18 cellular contexts compared by ENCODE assay signal in genomic region chr1:9313576-9313975, GRCh38. TPM values are rescaled to one million over a fixed set of nuclear protein-coding genes. Genes with fewer than 3 reads are reported as not detected.
DNase-seq lines count a peak whose midpoint lies in the region; ATAC-seq and TF ChIP-seq lines count a peak whose summit lies in the region.
"Had no signal": no experiment of that assay in that cellular context is flagged by ENCODE, and none has a peak within 500 bp of the region (broad histone marks: within the 10 kb centered on the region; RNA-seq: fewer than 3 reads in every experiment).

No MANE protein-coding gene starts in this region.

- H3K4me1 ChIP-seq in GM23338 (ENCODE audit: insufficient read depth), result no peaks in the 10 kb centered on the region
- H3K4me1 ChIP-seq in Panc1 (ENCODE audit: control insufficient read depth, insufficient read depth, low read length), result peaks cover 80% of the 10 kb centered on the region
- peaks cover 0 to 99% (median 41%) of the 10 kb centered on the region in 3 donors for H3K4me1 ChIP-seq in gastroesophageal sphincter
- H3K4me1 ChIP-seq in smooth muscle cell (ENCODE audit: low read depth), result peaks cover 12% of the 10 kb centered on the region

- H3K27me3 ChIP-seq in GM23338 (ENCODE audit: insufficient read depth), result no peaks in the 10 kb centered on the region
- no peaks in the 10 kb centered on the region for H3K27me3 ChIP-seq in Panc1 (ENCODE audit: control insufficient read depth, insufficient read depth, low read length)
- H3K27me3 ChIP-seq in gastroesophageal sphincter, result no peaks in the 10 kb centered on the region
- no peaks in the 10 kb centered on the region for H3K27me3 ChIP-seq in smooth muscle cell (ENCODE audit: low read depth)

- TF ChIP-seq POLR2A in gastroesophageal sphincter (IDR thresholded peaks at IDR 0.05), result no peak

- H3F3A ChIP-seq in GM23338 (replicated peaks; ENCODE audit: low read depth), result no peaks in the 10 kb centered on the region
- peaks cover 27% of the 10 kb centered on the region for H3F3A ChIP-seq in smooth muscle cell (ENCODE audit: low read depth)

- H3K4me1 Mint-ChIP-seq in GM23338, result peaks cover 11% of the 10 kb centered on the region
- H3K4me1 Mint-ChIP-seq in activated T-helper 1 cell treated with anti-CD3 and anti-CD28 coated beads, Interleukin-12 subunit alpha, Interleukin-12 subunit beta, Interleukin-2, Interleukin-4 antibody, amounts not matched to agents 30 ng/mL and 10 ng/mL and 1 ng/mL, durations not matched to agents 14 hours and 24 hours and 36 hours (ENCODE audit: low read depth), result peaks cover 56% of the 10 kb centered on the region

- TF ChIP-seq CTCF in GM23338 (conservative IDR thresholded peaks at IDR 0.05; ENCODE audit: low read depth in 2 of 2) (no peak), Panc1 (IDR thresholded peaks at IDR 0.05) (no peak), gastroesophageal sphincter (IDR thresholded peaks at IDR 0.05) (no peak), smooth muscle cell (IDR thresholded peaks at IDR 0.05; ENCODE audit: borderline replicate concordance, insufficient read depth, poor library complexity, severe bottlenecking) (no peak)

- H3K36me3 Mint-ChIP-seq in GM23338 (ENCODE audit: low read depth), result no peaks in the 10 kb centered on the region
- peaks cover 10% of the 10 kb centered on the region for H3K36me3 Mint-ChIP-seq in activated T-helper 1 cell treated with anti-CD3 and anti-CD28 coated beads, Interleukin-12 subunit alpha, Interleukin-12 subunit beta, Interleukin-2, Interleukin-4 antibody, amounts not matched to agents 30 ng/mL and 10 ng/mL and 1 ng/mL, durations not matched to agents 14 hours and 24 hours and 36 hours (ENCODE audit: low read depth)

- H3K9me3 Mint-ChIP-seq in GM23338, result no peaks in the 10 kb centered on the region; the same call in 2 of the 3 replicates
- no peaks in the 10 kb centered on the region for H3K9me3 Mint-ChIP-seq in activated T-helper 1 cell treated with anti-CD3 and anti-CD28 coated beads, Interleukin-12 subunit alpha, Interleukin-12 subunit beta, Interleukin-2, Interleukin-4 antibody, amounts not matched to agents 30 ng/mL and 10 ng/mL and 1 ng/mL, durations not matched to agents 14 hours and 24 hours and 36 hours
- H3K9me3 Mint-ChIP-seq: CD4-positive, alpha-beta T cell had no signal

- peak overlapping the region; percentile 66; the same call in 1 of the 2 replicates for H3K27ac Mint-ChIP-seq in GM23338
- no peak overlapping the region for H3K27ac Mint-ChIP-seq in activated T-helper 1 cell treated with anti-CD3 and anti-CD28 coated beads, Interleukin-12 subunit alpha, Interleukin-12 subunit beta, Interleukin-2, Interleukin-4 antibody, amounts not matched to agents 30 ng/mL and 10 ng/mL and 1 ng/mL, durations not matched to agents 14 hours and 24 hours and 36 hours
- H3K27ac Mint-ChIP-seq: CD4-positive, alpha-beta T cell had no signal

- DNase-seq in GM23338 (ENCODE audit: low spot score), result no peak
- no peak for DNase-seq in Panc1 (ENCODE audit: low read depth, low spot score)
- no peak for DNase-seq in smooth muscle cell (lab: John Stamatoyannopoulos, UW; ENCODE audit: unreplicated experiment)
- no peak for DNase-seq in iPS-NIHi7 (ENCODE audit: extremely low spot score)
- DNase-seq in ACHN, result no peak
- DNase-seq in activated T-helper 1 cell treated with anti-CD3 and anti-CD28 coated beads, Interleukin-12 subunit alpha, Interleukin-12 subunit beta, Interleukin-2, Interleukin-4 antibody, amounts not matched to agents 30 ng/mL and 10 ng/mL and 1 ng/mL, durations not matched to agents 14 hours and 24 hours and 36 hours (ENCODE audit: low spot score), result no peak
- DNase-seq: CD4-positive, alpha-beta T cell; DMS79 treated with DMSO at 0.1 percent for 48 hours; GOT3; Karpas-422; NCI-H1105 treated with DMSO at 0.1 percent for 48 hours; NCI-H187 treated with DMSO at 0.1 percent for 48 hours; NCI-H2171; NCI-H446 treated with DMSO at 0.1 percent for 48 hours; NCI-H748 treated with DMSO at 0.1 percent for 48 hours; PC-9; Right ventricle myocardium superior had no signal

- whole genome bisulfite sequencing in gastroesophageal sphincter (ENCODE audit: low coverage in 1 of 2), 2 donors, result 50% methylated on average over 2 of the region's 11 CpGs; no CpG with 5 or more reads in 1 of the 2 donors
- 97% methylated on average over 11 of the region's 11 CpGs for WGBS in smooth muscle cell (ENCODE audit: low lambda C conversion rate)

- H3K9me2 ChIP-seq in GM23338 (ENCODE audit: insufficient read depth), result no peaks in the 10 kb centered on the region

- ATAC-seq in GM23338 (peak; percentile 17; the same call in 2 of the 3 replicates), Panc1 (no peak), gastroesophageal sphincter (no peak)

- H3K9me3 ChIP-seq in Panc1 (ENCODE audit: control insufficient read depth, insufficient read depth, low read depth, low read length) (no peaks in the 10 kb centered on the region), gastroesophageal sphincter (no peaks in the 10 kb centered on the region), smooth muscle cell (replicated peaks; ENCODE audit: low read depth) (no peaks in the 10 kb centered on the region)

- intact Hi-C loops in Panc1 (cut with micrococcal nuclease; ENCODE audit: unreplicated experiment), result no loop called here
- intact Hi-C loops in activated T-helper 1 cell treated with anti-CD3 and anti-CD28 coated beads, Interleukin-12 subunit alpha, Interleukin-12 subunit beta, Interleukin-2, Interleukin-4 antibody, amounts not matched to agents 30 ng/mL and 10 ng/mL and 1 ng/mL, durations not matched to agents 14 hours and 24 hours and 36 hours (cut with micrococcal nuclease), result loop anchor here (10.0 kb wide), 1 partner anchor 511 kb away; the partner anchor contains the start of gene CLSTN1

- peaks cover 10% of the 10 kb centered on the region for H3K27me3 Mint-ChIP-seq in GM23338 (ENCODE audit: insufficient read depth, low read depth, poor library complexity)
- H3K27me3 Mint-ChIP-seq in activated T-helper 1 cell treated with anti-CD3 and anti-CD28 coated beads, Interleukin-12 subunit alpha, Interleukin-12 subunit beta, Interleukin-2, Interleukin-4 antibody, amounts not matched to agents 30 ng/mL and 10 ng/mL and 1 ng/mL, durations not matched to agents 14 hours and 24 hours and 36 hours (ENCODE audit: insufficient read depth), result no peaks in the 10 kb centered on the region
- H3K27me3 Mint-ChIP-seq: CD4-positive, alpha-beta T cell had no signal

- H2AFZ ChIP-seq in GM23338, result no peak overlapping the region
- H2AFZ ChIP-seq in smooth muscle cell (ENCODE audit: low read depth), result no peak overlapping the region
- H2AFZ ChIP-seq: PC-9 had no signal

- no peaks in the 10 kb centered on the region for H3K36me3 ChIP-seq in GM23338 (ENCODE audit: insufficient read depth)
- no peaks in the 10 kb centered on the region for H3K36me3 ChIP-seq in Panc1 (ENCODE audit: control insufficient read depth, insufficient read depth, low read length)
- peaks cover 0 to 6% of the 10 kb centered on the region in 2 donors for H3K36me3 ChIP-seq in gastroesophageal sphincter
- H3K36me3 ChIP-seq in smooth muscle cell (ENCODE audit: low read depth), result no peaks in the 10 kb centered on the region

- H3K4me2 ChIP-seq in GM23338 (no peak overlapping the region), smooth muscle cell (no peak overlapping the region)
- H3K4me2 ChIP-seq: PC-9 had no signal

- TF ChIP-seq EP300 in gastroesophageal sphincter (IDR thresholded peaks at IDR 0.05), result no peak

- POLR2A ChIA-PET in Panc1 (lab: Charles Lee), result interaction anchor here (0.7 to 0.9 kb wide), 2 partner anchors 15 to 99 kb away, joined by 4 to 14 read pairs; no protein-coding TSS in a partner anchor

- no peak overlapping the region for H3K9ac ChIP-seq in smooth muscle cell (ENCODE audit: low read depth)

- H3K27ac ChIP-seq in GM23338 (ENCODE audit: low read depth) (no peak overlapping the region), Panc1 (ENCODE audit: low read length) (peak overlapping the region; percentile 29; the same call in 1 of the 2 replicates), gastroesophageal sphincter (peak overlapping the region in 3 of 4 donors; percentile 73 to 88 (median 80)), smooth muscle cell (ENCODE audit: low read depth) (peak overlapping the region; percentile 92)
- H3K27ac ChIP-seq: PC-9 had no signal

- in situ Hi-C loops in Panc1 (cut with HindIII; ENCODE audit: low pct_unique_long_range_greater_than_20kb, low sequenced_read_pairs), result no loop called here
- in situ Hi-C loops in ACHN (cut with HindIII; ENCODE audit: low pct_ligation_motif_present, low pct_unique_long_range_greater_than_20kb, low sequenced_read_pairs), result no loop called here

- CTCF ChIA-PET in Panc1 (lab: Charles Lee), result no interaction called here

- BruUV-seq in Panc1 (replicated peaks; lab: Mats Ljungman, UMichigan), result no TSS peak

- no peaks in the 10 kb centered on the region for H3K79me2 ChIP-seq in GM23338 (replicated peaks; ENCODE audit: insufficient read depth)
- peaks cover 97% of the 10 kb centered on the region for H3K79me2 ChIP-seq in smooth muscle cell (ENCODE audit: low read depth)

- H3K4me3 Mint-ChIP-seq in GM23338, result no peak overlapping the region
- no peak overlapping the region for H3K4me3 Mint-ChIP-seq in activated T-helper 1 cell treated with anti-CD3 and anti-CD28 coated beads, Interleukin-12 subunit alpha, Interleukin-12 subunit beta, Interleukin-2, Interleukin-4 antibody, amounts not matched to agents 30 ng/mL and 10 ng/mL and 1 ng/mL, durations not matched to agents 14 hours and 24 hours and 36 hours
- H3K4me3 Mint-ChIP-seq: CD4-positive, alpha-beta T cell had no signal

- H3K4me3 ChIP-seq in GM23338, result no peak overlapping the region
- H3K4me3 ChIP-seq in Panc1 (ENCODE audit: low read depth in 2 of 2, low read length in 2 of 2), result no peak overlapping the region
- no peak overlapping the region for H3K4me3 ChIP-seq in gastroesophageal sphincter
- H3K4me3 ChIP-seq in smooth muscle cell, result no peak overlapping the region
- H3K4me3 ChIP-seq: PC-9 had no signal

- H4K20me1 ChIP-seq in GM23338 (replicated peaks; ENCODE audit: insufficient read depth) (no peaks in the 10 kb centered on the region), smooth muscle cell (ENCODE audit: low read depth) (peaks cover 99% of the 10 kb centered on the region)

TF ChIP-seq in GM23338, 12 proteins besides CTCF, POLR2A, EP300 and RAD21 (continues in another document):
- no peak for TF ChIP-seq JUNB (IDR thresholded peaks at IDR 0.05; ENCODE audit: unreplicated experiment)
- no peak for TF ChIP-seq ZNF331 (CRISPR knock-in tag; IDR thresholded peaks at IDR 0.05; ENCODE audit: low read depth)

RNA-seq across cellular contexts. Expression of gene SPSB1, which starts 20.9 kb away (rescaled TPM):
- total RNA-seq in GM23338 (2014; rRNA removed; shearing (Covaris generic)), result 6.8 and 7.6 TPM in 2 replicates
- polyA plus RNA-seq in GM23338 (2016; fragmentation: Nextera tagmentation; extraction: Ambion mirVana) (2.1 and 2.4 TPM in 2 replicates), smooth muscle cell (37.0 and 44.5 TPM in 2 replicates)
- total RNA-seq in Panc1 (2021; ENCODE audit: unreplicated experiment) (73.7 TPM), gastroesophageal sphincter (100 to 1,000 TPM in 2 of 4 donors, 10 to 100 TPM in 2; 56.3 to 111 (median 99.5) TPM), smooth muscle cell (27.6 and 38.0 TPM in 2 replicates)
- 59.2 TPM for polyA plus RNA-seq in Panc1 (2012; ENCODE audit: insufficient read length)
- total RNA-seq in activated T-helper 1 cell treated with anti-CD3 and anti-CD28 coated beads, Interleukin-12 subunit alpha, Interleukin-12 subunit beta, Interleukin-2, Interleukin-4 antibody, amounts not matched to agents 30 ng/mL and 10 ng/mL and 1 ng/mL, durations not matched to agents 14 hours and 24 hours and 36 hours, result 8.9 and 10.0 TPM in 2 replicates
